Comparison of ENCODE assay signal across 1 cellular context in the genomic region with DNA sequence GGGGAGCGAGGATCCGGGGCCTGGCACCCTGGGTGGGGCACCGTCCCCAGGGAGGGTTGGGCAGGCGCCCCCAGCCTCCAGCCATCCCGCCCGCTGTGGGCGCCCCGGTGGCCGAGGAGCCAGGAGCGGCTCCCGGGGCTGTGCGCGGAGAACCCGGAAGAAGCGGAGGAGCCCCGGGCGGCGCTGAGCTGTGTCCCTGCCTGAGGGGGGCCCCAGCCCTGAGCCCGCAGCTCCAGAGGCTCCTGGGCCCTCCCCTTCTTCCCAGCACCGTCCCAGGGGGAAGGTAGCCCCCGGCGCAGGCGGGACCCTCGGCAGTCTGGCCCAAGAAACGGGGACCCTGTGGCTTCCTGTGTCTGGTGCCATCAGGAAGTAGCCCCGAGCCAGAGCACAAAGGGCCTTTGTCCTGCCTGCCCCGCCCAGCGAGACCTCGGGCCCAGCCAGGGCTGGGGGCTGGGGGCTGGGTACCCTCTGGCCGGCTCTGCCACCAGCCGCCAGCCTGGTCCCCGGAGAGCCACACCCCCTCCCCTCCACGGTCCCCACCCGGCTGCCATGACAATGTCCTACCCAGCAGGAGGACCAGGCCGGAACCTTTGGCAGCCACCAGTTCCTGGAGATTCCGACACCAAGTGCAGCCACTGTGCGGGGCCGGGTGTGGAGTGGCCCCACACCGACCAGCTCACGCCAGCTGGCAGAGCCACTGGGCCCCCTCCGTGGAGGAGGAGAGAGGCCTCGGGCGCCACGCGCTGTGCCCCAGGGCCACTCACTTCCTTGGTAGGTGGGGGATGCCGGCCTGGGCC.
A peak's percentile ranks its signal among the peaks of the same experiment; 100 is the strongest.
TF ChIP-seq lines count a peak whose summit lies in the region.

No MANE protein-coding gene starts in this region.

TF ChIP-seq in GM12878, 131 proteins besides CTCF, POLR2A, EP300 and RAD21 (continued from another document):
- no peak for TF ChIP-seq ZNF217 (IDR thresholded peaks at IDR 0.05)
- TF ChIP-seq DPF2 (IDR thresholded peaks at IDR 0.05) = peak; percentile 78
- TF ChIP-seq RUNX3 (IDR thresholded peaks at IDR 0.05; ENCODE audit: low read length) = no peak
- no peak for TF ChIP-seq ATF7 (IDR thresholded peaks at IDR 0.05; ENCODE audit: low read depth)
- no peak for TF ChIP-seq HDAC6 (IDR thresholded peaks at IDR 0.05; ENCODE audit: unreplicated experiment)
- no peak for TF ChIP-seq SUZ12 (IDR thresholded peaks at IDR 0.05; ENCODE audit: unreplicated experiment)
TF ChIP-seq in GM12878: peak in this region for 21.
